ENCODE assay signal across 10 cellular contexts in genomic region chr16:4962716-4963115, GRCh38.
"Had no signal": no experiment of that assay in that cellular context is flagged by ENCODE, and none has a peak within 500 bp of the region (broad histone marks: within the 10 kb centered on the region; RNA-seq: fewer than 3 reads in every experiment).

No MANE protein-coding gene starts in this region.

- DNase-seq: activated CD4-positive, alpha-beta memory T cell treated with anti-CD3 and anti-CD28 coated beads, Interleukin-2, amount 10 ng/mL, durations not matched to agents 7 days and 5 days; activated gamma-delta T cell; activated naive CD8-positive, alpha-beta T cell treated with anti-CD3 and anti-CD28 coated beads for 36 hours; activated T-cell treated with anti-CD3 and anti-CD28 coated beads, Interleukin-2, amount 50 U/mL, for 48 hours; effector CD4-positive, alpha-beta T cell; stimulated activated CD4-positive, alpha-beta T cell treated with anti-CD3 and anti-CD28 coated beads, Interleukin-4, amount 100 ng/mL, for 1 hour; stimulated activated CD8-positive, alpha-beta memory T cell treated with anti-CD3 and anti-CD28 coated beads, Interleukin-4, amount 100 ng/mL, for 48 hours; stimulated activated naive CD8-positive, alpha-beta T cell treated with anti-CD3 and anti-CD28 coated beads, Interleukin-15, Interleukin-2, amounts not matched to agents 100 U/mL and 50 U/mL, for 24 hours; T-cell had no signal

- ATAC-seq: gastroesophageal sphincter; stimulated activated naive CD8-positive, alpha-beta T cell treated with anti-CD3 and anti-CD28 coated beads, Interleukin-15, Interleukin-2, amounts not matched to agents 100 U/mL and 50 U/mL, for 24 hours; T-cell had no signal
